10 cellular contexts compared by ENCODE assay signal in the genomic region with DNA sequence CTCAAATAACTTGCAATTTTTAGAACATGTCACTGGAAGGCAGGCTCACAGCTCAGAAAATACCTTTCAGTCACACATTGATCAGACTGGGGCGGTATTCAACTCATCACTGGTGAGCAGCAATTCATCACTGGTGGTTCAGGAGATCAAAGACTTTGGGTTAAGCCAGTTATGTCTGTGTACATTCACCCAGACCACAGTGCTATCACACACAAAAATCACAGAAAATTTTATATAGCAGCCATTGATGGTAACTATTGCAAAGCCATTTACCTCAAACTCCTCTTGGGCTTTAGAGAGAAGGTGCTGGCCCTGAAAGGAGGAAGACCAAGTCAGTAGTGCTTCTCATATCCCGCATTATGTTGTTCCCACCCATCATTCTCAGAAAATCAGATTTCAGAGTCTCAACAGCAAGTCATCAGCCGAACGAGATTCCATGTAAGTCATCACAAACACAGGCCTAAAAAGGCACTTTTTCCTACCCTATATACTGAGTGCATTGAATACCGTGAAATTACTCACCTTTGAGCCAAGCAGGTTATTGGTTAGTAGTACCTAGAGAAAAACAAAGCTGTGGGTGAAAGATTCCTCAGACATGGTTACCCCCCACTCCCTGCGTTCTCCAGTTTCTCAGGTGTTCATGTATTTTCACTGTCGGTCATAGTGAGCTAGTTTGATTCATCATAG. TPM values are rescaled to one million over a fixed set of nuclear protein-coding genes. Genes with fewer than 3 reads are reported as not detected.
DNase-seq lines count a peak whose midpoint lies in the region; ATAC-seq and TF ChIP-seq lines count a peak whose summit lies in the region.
"Had no signal": no experiment of that assay in that cellular context is flagged by ENCODE, and none has a peak within 500 bp of the region (broad histone marks: within the 10 kb centered on the region; RNA-seq: fewer than 3 reads in every experiment).

No MANE protein-coding gene starts in this region.

- peaks cover 40 to 45% of the 10 kb centered on the region in 2 donors for H3K4me1 Mint-ChIP-seq in effector memory CD8-positive, alpha-beta T cell (ENCODE audit: low read depth in 2 of 2)
- peaks cover 48% of the 10 kb centered on the region for H3K4me1 Mint-ChIP-seq in osteocyte (ENCODE audit: unreplicated experiment)

- peak; percentile 31 for ATAC-seq in effector memory CD8-positive, alpha-beta T cell (replicated peaks)

- no peaks in the 10 kb centered on the region for H3K9me3 Mint-ChIP-seq in effector memory CD8-positive, alpha-beta T cell
- H3K9me3 Mint-ChIP-seq in osteocyte (ENCODE audit: unreplicated experiment), result no peaks in the 10 kb centered on the region

- H3K36me3 Mint-ChIP-seq in effector memory CD8-positive, alpha-beta T cell (ENCODE audit: insufficient read depth), result peaks cover 57% of the 10 kb centered on the region
- peaks cover 37% of the 10 kb centered on the region for H3K36me3 Mint-ChIP-seq in osteocyte (ENCODE audit: unreplicated experiment)

- H3K27me3 Mint-ChIP-seq in effector memory CD8-positive, alpha-beta T cell, result no peaks in the 10 kb centered on the region
- H3K27me3 Mint-ChIP-seq in osteocyte (ENCODE audit: unreplicated experiment), result no peaks in the 10 kb centered on the region

- H3K27ac ChIP-seq in substantia nigra (ENCODE audit: low read depth, low read length, poor library complexity, severe bottlenecking), result no peak overlapping the region

- H3K4me3 Mint-ChIP-seq in effector memory CD8-positive, alpha-beta T cell, result peak overlapping the region; percentile 95 to 96
- peak overlapping the region; percentile 95 for H3K4me3 Mint-ChIP-seq in osteocyte (ENCODE audit: unreplicated experiment)

- peak overlapping the region; percentile 28 to 53 for H3K27ac Mint-ChIP-seq in effector memory CD8-positive, alpha-beta T cell
- H3K27ac Mint-ChIP-seq in osteocyte (ENCODE audit: unreplicated experiment), result peak overlapping the region; percentile 43

- H3K4me3 ChIP-seq in GM12875 (ENCODE audit: low read depth, low read length), result peak overlapping the region; percentile 89

- DNase-seq in effector memory CD8-positive, alpha-beta T cell, result peak in 1 of 3 experiments; percentile 20
- DNase-seq in osteocyte (ENCODE audit: extremely low spot score, unreplicated experiment), result no peak
- no peak for DNase-seq in NCI-H1048 (lab: John Stamatoyannopoulos, UW)
- DNase-seq in OCI-M1 (lab: John Stamatoyannopoulos, UW), result no peak
- DNase-seq in substantia nigra (lab: John Stamatoyannopoulos, UW), result no peak
- DNase-seq in T-helper 9 cell, result no peak

- TF ChIP-seq CTCF in GM12875 (IDR thresholded peaks at IDR 0.05; ENCODE audit: borderline replicate concordance, insufficient read depth, low read depth, low read length), result no peak
- TF ChIP-seq CTCF in osteocyte (IDR thresholded peaks at IDR 0.05), result no peak

TF ChIP-seq in PFSK-1, 5 proteins besides CTCF, POLR2A, EP300 and RAD21:
- TF ChIP-seq SIN3A (IDR thresholded peaks at IDR 0.05; ENCODE audit: borderline replicate concordance, insufficient read depth, low read length) (no peak), TAF1 (IDR thresholded peaks at IDR 0.05; ENCODE audit: borderline replicate concordance, insufficient read depth, low read length) (peak; percentile 50; the same call in 1 of the 2 replicates), FOXP2 (optimal IDR thresholded peaks at IDR 0.05; ENCODE audit: borderline replicate concordance, extremely low read depth, extremely low read length, insufficient read depth) (no peak)
- TF ChIP-seq, protein P1, sequence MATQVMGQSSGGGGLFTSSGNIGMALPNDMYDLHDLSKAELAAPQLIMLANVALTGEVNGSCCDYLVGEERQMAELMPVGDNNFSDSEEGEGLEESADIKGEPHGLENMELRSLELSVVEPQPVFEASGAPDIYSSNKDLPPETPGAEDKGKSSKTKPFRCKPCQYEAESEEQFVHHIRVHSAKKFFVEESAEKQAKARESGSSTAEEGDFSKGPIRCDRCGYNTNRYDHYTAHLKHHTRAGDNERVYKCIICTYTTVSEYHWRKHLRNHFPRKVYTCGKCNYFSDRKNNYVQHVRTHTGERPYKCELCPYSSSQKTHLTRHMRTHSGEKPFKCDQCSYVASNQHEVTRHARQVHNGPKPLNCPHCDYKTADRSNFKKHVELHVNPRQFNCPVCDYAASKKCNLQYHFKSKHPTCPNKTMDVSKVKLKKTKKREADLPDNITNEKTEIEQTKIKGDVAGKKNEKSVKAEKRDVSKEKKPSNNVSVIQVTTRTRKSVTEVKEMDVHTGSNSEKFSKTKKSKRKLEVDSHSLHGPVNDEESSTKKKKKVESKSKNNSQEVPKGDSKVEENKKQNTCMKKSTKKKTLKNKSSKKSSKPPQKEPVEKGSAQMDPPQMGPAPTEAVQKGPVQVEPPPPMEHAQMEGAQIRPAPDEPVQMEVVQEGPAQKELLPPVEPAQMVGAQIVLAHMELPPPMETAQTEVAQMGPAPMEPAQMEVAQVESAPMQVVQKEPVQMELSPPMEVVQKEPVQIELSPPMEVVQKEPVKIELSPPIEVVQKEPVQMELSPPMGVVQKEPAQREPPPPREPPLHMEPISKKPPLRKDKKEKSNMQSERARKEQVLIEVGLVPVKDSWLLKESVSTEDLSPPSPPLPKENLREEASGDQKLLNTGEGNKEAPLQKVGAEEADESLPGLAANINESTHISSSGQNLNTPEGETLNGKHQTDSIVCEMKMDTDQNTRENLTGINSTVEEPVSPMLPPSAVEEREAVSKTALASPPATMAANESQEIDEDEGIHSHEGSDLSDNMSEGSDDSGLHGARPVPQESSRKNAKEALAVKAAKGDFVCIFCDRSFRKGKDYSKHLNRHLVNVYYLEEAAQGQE (IDR thresholded peaks at IDR 0.05; ENCODE audit: insufficient read depth in 1 of 2, low read depth in 2 of 2, low read length in 2 of 2), result no peak

RNA-seq across cellular contexts. Expression of a gene that starts 14.0 kb away (rescaled TPM):
- polyA plus RNA-seq in PFSK-1 (2012; ENCODE audit: insufficient read length, low read depth), result 263 TPM
- 40.5 and 42.1 TPM in 2 replicates for total RNA-seq in osteocyte

RNA-seq across cellular contexts. Expression of a gene that starts 20.8 kb away (rescaled TPM):
- polyA plus RNA-seq in PFSK-1 (2012; ENCODE audit: insufficient read length, low read depth), result not detected
- total RNA-seq in osteocyte, result not detected in 2 replicates
- total RNA-seq: glomerular endothelial cell, SK-MEL-5 had no signal

RNA-seq across cellular contexts. Expression of a gene that starts 21.6 kb away (rescaled TPM):
- polyA plus RNA-seq in PFSK-1 (2012; ENCODE audit: insufficient read length, low read depth), result 49.5 TPM
- total RNA-seq in osteocyte, result 65.3 and 71.0 TPM in 2 replicates

RNA-seq across cellular contexts. Expression of a gene that starts 27.3 kb away (rescaled TPM):
- 1,866 TPM for polyA plus RNA-seq in PFSK-1 (2012; ENCODE audit: insufficient read length, low read depth)
- total RNA-seq in osteocyte, result 326 and 362 TPM in 2 replicates

RNA-seq across cellular contexts. Expression of a gene that starts 48.2 kb away (rescaled TPM):
- polyA plus RNA-seq in PFSK-1 (2012; ENCODE audit: insufficient read length, low read depth), result 54.4 TPM
- total RNA-seq in osteocyte, result 92.4 and 97.5 TPM in 2 replicates
